In genomic region chr2:26068602-26069298, GRCh38 we compare ENCODE assay signal across 1 cellular context.
TF ChIP-seq lines count a peak whose summit lies in the region.

No MANE protein-coding gene starts in this region.

TF ChIP-seq in K562, 482 proteins besides CTCF, POLR2A, EP300 and RAD21 (continued from another document and continues in another):
- no peak for TF ChIP-seq MAZ (CRISPR knock-in tag; conservative IDR thresholded peaks at IDR 0.05 in 1 of 2, IDR thresholded peaks at IDR 0.05 in 1 of 2)
- no peak for TF ChIP-seq ERF (CRISPR knock-in tag; IDR thresholded peaks at IDR 0.05)
- no peak for TF ChIP-seq E2F3 (CRISPR knock-in tag; IDR thresholded peaks at IDR 0.05)
- TF ChIP-seq ZNF699 (CRISPR knock-in tag; IDR thresholded peaks at IDR 0.05; ENCODE audit: insufficient replicate concordance) = no peak
- no peak for TF ChIP-seq ZNF277 (CRISPR knock-in tag; IDR thresholded peaks at IDR 0.05; ENCODE audit: borderline replicate concordance)
- TF ChIP-seq ZBTB9 (CRISPR knock-in tag; IDR thresholded peaks at IDR 0.05) = no peak
- TF ChIP-seq ARID3A (IDR thresholded peaks at IDR 0.05; ENCODE audit: borderline replicate concordance, low read depth, low read length) = peak; percentile 92
- no peak for TF ChIP-seq ZNF224 (CRISPR knock-in tag; IDR thresholded peaks at IDR 0.05)
- no peak for TF ChIP-seq ZNF639 (CRISPR knock-in tag; conservative IDR thresholded peaks at IDR 0.05 in 1 of 2, IDR thresholded peaks at IDR 0.05 in 1 of 2)
- TF ChIP-seq ZNF41 (CRISPR knock-in tag; conservative IDR thresholded peaks at IDR 0.05) = no peak
- TF ChIP-seq ZNF12 (CRISPR knock-in tag; IDR thresholded peaks at IDR 0.05) = no peak
- no peak for TF ChIP-seq XRCC5 (IDR thresholded peaks at IDR 0.05; ENCODE audit: low read depth, low read length)
- TF ChIP-seq COPS2 (conservative IDR thresholded peaks at IDR 0.05) = no peak
- TF ChIP-seq SREBF2 (CRISPR knock-in tag; IDR thresholded peaks at IDR 0.05) = no peak
- TF ChIP-seq ZBTB17 (CRISPR knock-in tag; IDR thresholded peaks at IDR 0.05) = no peak
- TF ChIP-seq FOXP4 (CRISPR knock-in tag; IDR thresholded peaks at IDR 0.05; ENCODE audit: borderline replicate concordance) = no peak
- TF ChIP-seq RBM34 (IDR thresholded peaks at IDR 0.05; ENCODE audit: borderline replicate concordance, insufficient read depth, low read length) = no peak
- TF ChIP-seq RFX7 (CRISPR knock-in tag; IDR thresholded peaks at IDR 0.05) = no peak
- TF ChIP-seq SMARCB1 (IDR thresholded peaks at IDR 0.05; ENCODE audit: insufficient read length, low read depth) = peak; percentile 97
- TF ChIP-seq AFF1 (IDR thresholded peaks at IDR 0.05; ENCODE audit: low read depth in 1 of 2, partially characterized antibody in 2 of 2) = peak; percentile 41 to 74
- TF ChIP-seq FOXA1 (IDR thresholded peaks at IDR 0.05; ENCODE audit: borderline replicate concordance) = no peak
- TF ChIP-seq TRIM25 (IDR thresholded peaks at IDR 0.05; ENCODE audit: borderline replicate concordance) = no peak
- no peak for TF ChIP-seq GMEB1 (CRISPR knock-in tag; IDR thresholded peaks at IDR 0.05)
- no peak for TF ChIP-seq MLLT1 (IDR thresholded peaks at IDR 0.05)
- TF ChIP-seq FUS (optimal IDR thresholded peaks at IDR 0.05; ENCODE audit: low read depth, low read length) = peak; percentile 30
- TF ChIP-seq BRCA1 (IDR thresholded peaks at IDR 0.05) = no peak; the same call in 1 of the 2 replicates
- TF ChIP-seq BRCA1 (CRISPR knock-in tag; IDR thresholded peaks at IDR 0.05) = no peak
- peak; percentile 95 for TF ChIP-seq ATF3 (IDR thresholded peaks at IDR 0.05)
- TF ChIP-seq ATF3 (CRISPR knock-in tag; conservative IDR thresholded peaks at IDR 0.05) = no peak; the same call in 1 of the 2 replicates
- no peak for TF ChIP-seq ZNF134 (CRISPR knock-in tag; conservative IDR thresholded peaks at IDR 0.05)
- peak; percentile 72; the same call in 1 of the 2 replicates for TF ChIP-seq GATAD2A (IDR thresholded peaks at IDR 0.05)
- TF ChIP-seq ZNF165 (CRISPR knock-in tag; IDR thresholded peaks at IDR 0.05; ENCODE audit: borderline replicate concordance) = no peak
- peak; percentile 83 to 92 for TF ChIP-seq TRIM24 (IDR thresholded peaks at IDR 0.05)
- peak; percentile 97 for TF ChIP-seq FOSL1 (tag; conservative IDR thresholded peaks at IDR 0.05)
- peak; percentile 64; the same call in 1 of the 2 replicates for TF ChIP-seq CTBP1 (IDR thresholded peaks at IDR 0.05; ENCODE audit: borderline replicate concordance)
- TF ChIP-seq ZNF324 (CRISPR knock-in tag; IDR thresholded peaks at IDR 0.05) = no peak
- no peak for TF ChIP-seq ZNF717 (CRISPR knock-in tag; IDR thresholded peaks at IDR 0.05)
- no peak for TF ChIP-seq RAD51 (IDR thresholded peaks at IDR 0.05; ENCODE audit: borderline replicate concordance, low read depth)
- peak; percentile 94 for TF ChIP-seq TEAD4 (IDR thresholded peaks at IDR 0.05; ENCODE audit: low read length)
- no peak for TF ChIP-seq TEAD4 (CRISPR knock-in tag; IDR thresholded peaks at IDR 0.05; ENCODE audit: borderline replicate concordance)
- TF ChIP-seq ID3 (CRISPR knock-in tag; IDR thresholded peaks at IDR 0.05) = no peak
- TF ChIP-seq ID3 (tag; IDR thresholded peaks at IDR 0.05) = no peak
- 0 out of 2 replicates have a peak, but pooled peaks have one; percentile 63 for TF ChIP-seq MBD2 (IDR thresholded peaks at IDR 0.05; ENCODE audit: borderline replicate concordance, low read depth)
- TF ChIP-seq ZSCAN32 (CRISPR knock-in tag; IDR thresholded peaks at IDR 0.05) = no peak
- TF ChIP-seq RCOR1 (IDR thresholded peaks at IDR 0.05; ENCODE audit: borderline replicate concordance in 1 of 2, low read depth in 2 of 2, low read length in 2 of 2) = peak in 1 of 2 experiments; percentile 87; a peak in 3 of 4 replicates
- TF ChIP-seq DMBX1 (CRISPR knock-in tag; IDR thresholded peaks at IDR 0.05; ENCODE audit: borderline replicate concordance) = 0 out of 2 replicates have a peak, but pooled peaks have one; percentile 37
- no peak for TF ChIP-seq IFI16 (CRISPR knock-in tag; IDR thresholded peaks at IDR 0.05)
- TF ChIP-seq SIN3B (IDR thresholded peaks at IDR 0.05; ENCODE audit: low read depth) = no peak
